18 cellular contexts compared by ENCODE assay signal in the genomic region with DNA sequence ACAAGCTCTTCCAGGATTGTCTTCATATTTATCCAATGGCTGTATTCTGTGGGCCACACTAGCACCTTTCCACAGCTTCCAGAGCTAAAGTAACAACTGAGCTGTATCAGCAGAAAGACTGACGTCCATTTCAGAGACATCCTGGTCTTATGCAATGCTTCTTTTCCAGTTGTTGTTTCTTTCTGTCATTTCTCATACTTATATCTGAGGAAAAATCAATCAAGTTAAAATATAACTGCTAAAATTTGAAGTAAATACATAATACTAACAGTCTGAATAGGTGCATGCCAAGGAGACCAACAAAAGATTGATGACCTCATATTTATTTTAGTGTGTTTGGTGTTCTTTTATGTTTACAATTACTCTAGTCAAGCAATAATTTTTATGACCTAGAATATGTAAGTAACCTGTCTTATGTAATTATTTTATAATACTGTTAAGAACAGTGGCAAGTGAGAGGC. TPM values are rescaled to one million over a fixed set of nuclear protein-coding genes. Genes with fewer than 3 reads are reported as not detected.
"Had no signal": no experiment of that assay in that cellular context is flagged by ENCODE, and none has a peak within 500 bp of the region (broad histone marks: within the 10 kb centered on the region; RNA-seq: fewer than 3 reads in every experiment).

A gene (minus strand): TSS at position 174 of the 461 bp plus-strand sequence. CDS start 34 bp downstream, at position 140.

RNA-seq across cellular contexts. Expression of the gene that starts here (rescaled TPM):
- total RNA-seq: endodermal cell; epithelial cell of proximal tubule; esophagus muscularis mucosa; fibroblast of lung; foreskin keratinocyte; gastroesophageal sphincter; heart left ventricle; kidney epithelial cell; left cardiac atrium; left ventricle myocardium superior; mononuclear cell; myocyte; naive thymus-derived CD8-positive, alpha-beta T cell; osteocyte; right cardiac atrium; upper lobe of right lung; uterus had no signal
- polyA plus RNA-seq: fibroblast of lung; foreskin keratinocyte; heart left ventricle; naive thymus-derived CD8-positive, alpha-beta T cell; psoas muscle; right cardiac atrium had no signal
